Comparison of ENCODE assay signal across 24 cellular contexts in genomic region chr7:71739520-71740195, GRCh38.
A peak's percentile ranks its signal among the peaks of the same experiment; 100 is the strongest.
DNase-seq lines count a peak whose midpoint lies in the region; ATAC-seq and TF ChIP-seq lines count a peak whose summit lies in the region.
"Had no signal": no experiment of that assay in that cellular context is flagged by ENCODE, and none has a peak within 500 bp of the region (broad histone marks: within the 10 kb centered on the region; RNA-seq: fewer than 3 reads in every experiment).

No MANE protein-coding gene starts in this region.

- H3K27ac ChIP-seq in H9 (ENCODE audit: insufficient read length, low read depth, low read length) = no peak overlapping the region
- H3K27ac ChIP-seq: A549 had no signal

- CTCF ChIA-PET in WTC11 (lab: Charles Lee) = interaction anchor here (0.5 to 6.3 kb wide), 6 partner anchors 13 to 910 kb away, joined by 3 to 40 read pairs (median 4); no protein-coding TSS in a partner anchor

- peak; percentile 30; the same call in 1 of the 3 replicates for TF ChIP-seq CTCF in H9 (conservative IDR thresholded peaks at IDR 0.05)
- no peak for TF ChIP-seq CTCF in WTC11 (IDR thresholded peaks at IDR 0.05)
- TF ChIP-seq CTCF in osteocyte (IDR thresholded peaks at IDR 0.05) = no peak

- H4K5ac ChIP-seq in H9 (ENCODE audit: insufficient read length, low read depth, low read length) = no peak overlapping the region

- H3K4me3 Mint-ChIP-seq in H9 = no peak overlapping the region; a peak in 1 of 5 replicates
- H3K4me3 Mint-ChIP-seq in WTC11 = no peak overlapping the region
- H3K4me3 Mint-ChIP-seq in osteocyte (ENCODE audit: unreplicated experiment) = no peak overlapping the region
- H3K4me3 Mint-ChIP-seq: B cell, CD14-positive monocyte had no signal

- no peaks in the 10 kb centered on the region for H3K79me2 ChIP-seq in H9 (ENCODE audit: insufficient read depth, low read length)

- H4K20me1 ChIP-seq in H9 (ENCODE audit: control insufficient read depth, insufficient read depth, insufficient read length) = no peaks in the 10 kb centered on the region

- H3T11ph ChIP-seq in H9 (ENCODE audit: low read length) = no peak overlapping the region

- WGBS in H9 (ENCODE audit: extremely low coverage, insufficient read length, low lambda C conversion rate) = no CpG with 5 or more reads among the region's 10 CpGs

- H2AFZ ChIP-seq in H9 (ENCODE audit: low read length) = no peak overlapping the region

- H3K9ac ChIP-seq in H9 (ENCODE audit: extremely low read depth, insufficient read length, low read length) = no peak overlapping the region

- peak; percentile 81 for ATAC-seq in WTC11
- ATAC-seq: A549, HCT116, K562, PC-3 had no signal

- no peaks in the 10 kb centered on the region for H3K79me1 ChIP-seq in H9 (ENCODE audit: insufficient read depth, low read depth, low read length, poor library complexity, severe bottlenecking)

- H2BK5ac ChIP-seq in H9 (ENCODE audit: insufficient read length, low read length) = no peak overlapping the region

- H3K4me1 ChIP-seq in H9 (ENCODE audit: insufficient read depth, low read length) = peaks cover 4% of the 10 kb centered on the region; the same call in 1 of the 2 replicates
- H3K4me1 ChIP-seq: A549 had no signal

- H3K27me3 Mint-ChIP-seq in H9 (ENCODE audit: low read depth) (peaks cover 2% of the 10 kb centered on the region), WTC11 (ENCODE audit: low read depth) (no peaks in the 10 kb centered on the region), osteocyte (ENCODE audit: unreplicated experiment) (no peaks in the 10 kb centered on the region)
- H3K27me3 Mint-ChIP-seq: B cell had no signal

- no peak overlapping the region for H2BK15ac ChIP-seq in H9 (ENCODE audit: low read depth, low read length)

- H3K14ac ChIP-seq in H9 (ENCODE audit: insufficient read depth, low read length) = no peak overlapping the region

- H3K4me1 Mint-ChIP-seq in H9 (peaks cover 25 to 27% of the 10 kb centered on the region in 2 experiments), WTC11 (peaks cover 25% of the 10 kb centered on the region), osteocyte (ENCODE audit: unreplicated experiment) (no peaks in the 10 kb centered on the region)
- H3K4me1 Mint-ChIP-seq: B cell, CD14-positive monocyte had no signal

- H2BK20ac ChIP-seq in H9 (ENCODE audit: low read depth, low read length, poor library complexity, severe bottlenecking) = no peak overlapping the region

- H3K4ac ChIP-seq in H9 (ENCODE audit: low read depth, low read length) = no peak overlapping the region

- H3K27ac Mint-ChIP-seq in H9 (peak overlapping the region; percentile 0 to 80 (median 43); a peak in 3 of 7 replicates), WTC11 (peak overlapping the region; percentile 87; the same call in 1 of the 2 replicates), osteocyte (ENCODE audit: unreplicated experiment) (no peak overlapping the region)
- H3K27ac Mint-ChIP-seq: B cell had no signal

- H2BK12ac ChIP-seq in H9 (ENCODE audit: insufficient read length, low read depth, low read length) = no peak overlapping the region

- no peak overlapping the region for H2AK5ac ChIP-seq in H9 (ENCODE audit: insufficient read length, low read length)

- no peak overlapping the region for H3K23ac ChIP-seq in H9 (ENCODE audit: insufficient read length, low read depth, low read length)

- H3K9me3 ChIP-seq in H9 (ENCODE audit: control insufficient read depth, low read depth, low read length) = no peaks in the 10 kb centered on the region
- H3K9me3 ChIP-seq: A549, MG63 had no signal

- no peaks in the 10 kb centered on the region for H3K27me3 ChIP-seq in H9 (ENCODE audit: insufficient read depth, low read length)
- H3K27me3 ChIP-seq: MG63 had no signal

- no peak overlapping the region for H3K18ac ChIP-seq in H9 (ENCODE audit: insufficient read length, low read depth, low read length)

- H4K8ac ChIP-seq in H9 (replicated peaks; ENCODE audit: insufficient read length, low read depth, low read length) = no peak overlapping the region

- no peaks in the 10 kb centered on the region for H3K23me2 ChIP-seq in H9 (ENCODE audit: insufficient read length, low read depth, low read length, poor library complexity, severe bottlenecking)

- POLR2A ChIA-PET in WTC11 (lab: Charles Lee) = no interaction called here

- no peak overlapping the region for H3K4me2 ChIP-seq in H9 (ENCODE audit: insufficient read depth, insufficient read length, low read length)
- H3K4me2 ChIP-seq: A549 had no signal

- H3K9me3 Mint-ChIP-seq in H9 (peaks cover 6 to 20% of the 10 kb centered on the region in 2 experiments; a peak in 4 of 5 replicates), WTC11 (peaks cover 17% of the 10 kb centered on the region), osteocyte (ENCODE audit: unreplicated experiment) (no peaks in the 10 kb centered on the region)

- peaks cover 0 to 18% (median 0%) of the 10 kb centered on the region in 3 experiments; a peak in 4 of 7 replicates for H3K36me3 Mint-ChIP-seq in H9 (ENCODE audit: insufficient read depth in 1 of 3, low read depth in 3 of 3)
- H3K36me3 Mint-ChIP-seq in WTC11 = peaks cover 21% of the 10 kb centered on the region; the same call in 1 of the 2 replicates
- no peaks in the 10 kb centered on the region for H3K36me3 Mint-ChIP-seq in osteocyte (ENCODE audit: unreplicated experiment)
- H3K36me3 Mint-ChIP-seq: CD14-positive monocyte had no signal

- DNase-seq in H9 (peak; percentile 49), WTC11 (ENCODE audit: low spot score) (no peak), iPS DF 4.7 (ENCODE audit: extremely low read depth, low spot score) (peak; percentile 62), osteocyte (ENCODE audit: extremely low spot score, unreplicated experiment) (peak; percentile 72), activated gamma-delta T cell treated with Interleukin-2 at 50 U/mL for 16 hours (no peak), DMS153 (lab: John Stamatoyannopoulos, UW) (no peak), NCI-H345 treated with DMSO at 0.1 percent for 48 hours (lab: John Stamatoyannopoulos, UW; ENCODE audit: unreplicated experiment) (no peak)
- DNase-seq in activated CD4-positive, CD25-positive, alpha-beta regulatory T cell (lab: John Stamatoyannopoulos, UW) = no peak
- DNase-seq: DMS53, EL, MG63, NCI-H1417, NCI-H1694 treated with DMSO at 0.1 percent for 48 hours, NCI-H2081 treated with DMSO at 0.1 percent for 48 hours, NCI-H2171 treated with DMSO at 0.1 percent for 48 hours, NCI-H446 treated with DMSO at 0.1 percent for 48 hours, NCI-H526 treated with DMSO at 0.1 percent for 48 hours, PC-3, Right ventricle myocardium superior had no signal

- no peak overlapping the region for H4K91ac ChIP-seq in H9 (ENCODE audit: insufficient read length, low read depth, low read length)

- no peak overlapping the region for H3K56ac ChIP-seq in H9 (ENCODE audit: insufficient read length, low read depth, low read length)

- H2BK120ac ChIP-seq in H9 (ENCODE audit: low read depth, low read length, poor library complexity, severe bottlenecking) = no peak overlapping the region

TF ChIP-seq in WTC11, 78 proteins besides CTCF, POLR2A, EP300 and RAD21:
- TF ChIP-seq IRF1 (CRISPR knock-in tag; IDR thresholded peaks at IDR 0.05) (no peak), ZNF232 (CRISPR knock-in tag; IDR thresholded peaks at IDR 0.05) (no peak), ZNF219 (CRISPR knock-in tag; IDR thresholded peaks at IDR 0.05; ENCODE audit: borderline replicate concordance) (no peak), ZNF317 (CRISPR knock-in tag; IDR thresholded peaks at IDR 0.05; ENCODE audit: borderline replicate concordance, low read depth) (no peak), NR3C1 (CRISPR knock-in tag; conservative IDR thresholded peaks at IDR 0.05; ENCODE audit: low read depth) (no peak), NFATC4 (CRISPR knock-in tag; IDR thresholded peaks at IDR 0.05) (no peak), GRHL2 (CRISPR knock-in tag; IDR thresholded peaks at IDR 0.05; ENCODE audit: insufficient replicate concordance, severe bottlenecking) (no peak), JUN (CRISPR knock-in tag; IDR thresholded peaks at IDR 0.05) (no peak), PRRX2 (CRISPR knock-in tag; IDR thresholded peaks at IDR 0.05) (no peak), CREM (CRISPR knock-in tag; IDR thresholded peaks at IDR 0.05) (no peak), SMAD3 (CRISPR knock-in tag; IDR thresholded peaks at IDR 0.05; ENCODE audit: borderline replicate concordance) (no peak), ZBTB43 (CRISPR knock-in tag; IDR thresholded peaks at IDR 0.05) (no peak), NFE2L1 (CRISPR knock-in tag; IDR thresholded peaks at IDR 0.05) (no peak)
- TF ChIP-seq, protein P1, sequence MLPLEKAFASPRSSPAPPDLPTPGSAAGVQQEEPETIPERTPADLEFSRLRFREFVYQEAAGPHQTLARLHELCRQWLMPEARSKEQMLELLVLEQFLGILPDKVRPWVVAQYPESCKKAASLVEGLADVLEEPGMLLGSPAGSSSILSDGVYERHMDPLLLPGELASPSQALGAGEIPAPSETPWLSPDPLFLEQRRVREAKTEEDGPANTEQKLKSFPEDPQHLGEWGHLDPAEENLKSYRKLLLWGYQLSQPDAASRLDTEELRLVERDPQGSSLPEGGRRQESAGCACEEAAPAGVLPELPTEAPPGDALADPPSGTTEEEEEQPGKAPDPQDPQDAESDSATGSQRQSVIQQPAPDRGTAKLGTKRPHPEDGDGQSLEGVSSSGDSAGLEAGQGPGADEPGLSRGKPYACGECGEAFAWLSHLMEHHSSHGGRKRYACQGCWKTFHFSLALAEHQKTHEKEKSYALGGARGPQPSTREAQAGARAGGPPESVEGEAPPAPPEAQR (CRISPR knock-in tag; IDR thresholded peaks at IDR 0.05) = no peak
- TF ChIP-seq, protein P2, sequence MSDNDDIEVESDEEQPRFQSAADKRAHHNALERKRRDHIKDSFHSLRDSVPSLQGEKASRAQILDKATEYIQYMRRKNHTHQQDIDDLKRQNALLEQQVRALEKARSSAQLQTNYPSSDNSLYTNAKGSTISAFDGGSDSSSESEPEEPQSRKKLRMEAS (CRISPR knock-in tag; IDR thresholded peaks at IDR 0.05) = no peak

Comparison
In these comparisons a context has a peak if more than half of its experiments do, and no peak if none do; other contexts are left out.
1. DNase-seq: peak in H9 (single experiment), iPS DF 4.7 (single experiment) and osteocyte (single experiment); none in WTC11 (single experiment), activated gamma-delta T cell treated with Interleukin-2 at 50 U/mL for 16 hours (single experiment), DMS153 (single experiment), activated CD4-positive, CD25-positive, alpha-beta regulatory T cell (0 of 4) and NCI-H345 treated with DMSO at 0.1 percent for 48 hours (single experiment).